Comparison of ENCODE assay signal across 11 cellular contexts in the genomic region with DNA sequence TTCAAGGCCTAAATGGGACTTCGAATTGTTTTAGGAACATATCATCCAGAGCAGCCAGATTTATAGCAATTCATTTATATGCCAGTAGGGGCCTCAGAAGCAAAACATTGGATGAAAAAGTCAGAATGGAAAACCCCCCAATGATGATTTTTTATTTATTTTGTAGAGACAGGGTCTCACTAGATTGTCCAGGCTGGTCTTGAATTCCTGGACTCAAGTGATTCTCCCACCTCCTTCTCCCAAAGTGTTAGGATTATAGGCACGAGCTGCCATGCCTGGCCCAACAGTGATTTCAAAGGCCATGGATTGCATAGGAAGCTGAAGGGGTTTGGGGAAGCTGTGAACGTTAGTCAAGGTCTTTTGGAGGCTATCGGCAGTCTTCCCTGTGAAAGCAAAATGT. TPM values are rescaled to one million over a fixed set of nuclear protein-coding genes. Genes with fewer than 3 reads are reported as not detected.
DNase-seq lines count a peak whose midpoint lies in the region; ATAC-seq, FAIRE-seq and TF ChIP-seq lines count a peak whose summit lies in the region.
"Had no signal": no experiment of that assay in that cellular context is flagged by ENCODE, and none has a peak within 500 bp of the region (broad histone marks: within the 10 kb centered on the region; RNA-seq: fewer than 3 reads in every experiment).

No MANE protein-coding gene starts in this region.

- no peak overlapping the region for H3K4me3 ChIP-seq in CD8-positive, alpha-beta memory T cell (ENCODE audit: low read length)
- no peak overlapping the region for H3K4me3 ChIP-seq in bronchial epithelial cell (ENCODE audit: low read depth, low read length)

- H3K27me3 Mint-ChIP-seq in CD8-positive, alpha-beta memory T cell: peaks cover 0 to 1% of the 10 kb centered on the region in 2 donors
- H3K27me3 Mint-ChIP-seq in nephron (ENCODE audit: low read depth): peaks cover 8% of the 10 kb centered on the region
- H3K27me3 Mint-ChIP-seq: activated CD8-positive, alpha-beta memory T cell treated with anti-CD3 and anti-CD28 coated beads, Interleukin-2, amount 10 ng/mL, durations not matched to agents 7 days and 5 days had no signal

- TF ChIP-seq EP300 in Ishikawa (IDR thresholded peaks at IDR 0.05; ENCODE audit: borderline replicate concordance): no peak

- H3K36me3 Mint-ChIP-seq in CD8-positive, alpha-beta memory T cell: peaks cover 0 to 15% (median 5%) of the 10 kb centered on the region in 3 donors
- peaks cover 4% of the 10 kb centered on the region for H3K36me3 Mint-ChIP-seq in nephron (ENCODE audit: low read depth)

- peaks cover 11% of the 10 kb centered on the region for H3K4me1 ChIP-seq in CD8-positive, alpha-beta memory T cell (ENCODE audit: insufficient read depth, low read length)

- no peaks in the 10 kb centered on the region for H3K27me3 ChIP-seq in CD8-positive, alpha-beta memory T cell (ENCODE audit: insufficient read depth, low read length, poor library complexity, severe bottlenecking)
- H3K27me3 ChIP-seq in bronchial epithelial cell (ENCODE audit: control insufficient read depth, insufficient read depth, low read length): no peaks in the 10 kb centered on the region

- H3K27ac Mint-ChIP-seq in CD8-positive, alpha-beta memory T cell: peak overlapping the region in 7 of 8 donors; percentile 5 to 82 (median 51)
- H3K27ac Mint-ChIP-seq in nephron: peak overlapping the region in 1 of 3 experiments; percentile 37
- H3K27ac Mint-ChIP-seq: activated CD8-positive, alpha-beta memory T cell treated with anti-CD3 and anti-CD28 coated beads, Interleukin-2, amount 10 ng/mL, durations not matched to agents 7 days and 5 days had no signal

- POLR2A ChIA-PET in CD8-positive, alpha-beta memory T cell (lab: Charles Lee): no interaction called here

- CTCF ChIA-PET in CD8-positive, alpha-beta memory T cell (lab: Charles Lee): interaction anchor here (1.0 to 1.3 kb wide), 3 partner anchors 10 to 45 kb away, joined by 4 read pairs; no protein-coding TSS in a partner anchor

- peak overlapping the region in 2 of 7 donors; percentile 49 to 51 for H3K4me3 Mint-ChIP-seq in CD8-positive, alpha-beta memory T cell
- H3K4me3 Mint-ChIP-seq in nephron: peak overlapping the region in 2 of 3 experiments; percentile 26 to 27
- H3K4me3 Mint-ChIP-seq: activated CD8-positive, alpha-beta memory T cell treated with anti-CD3 and anti-CD28 coated beads, Interleukin-2, amount 10 ng/mL, durations not matched to agents 7 days and 5 days had no signal

- no peaks in the 10 kb centered on the region for H3K9me3 Mint-ChIP-seq in CD8-positive, alpha-beta memory T cell
- H3K9me3 Mint-ChIP-seq in nephron: no peaks in the 10 kb centered on the region

- H3K4me1 Mint-ChIP-seq in CD8-positive, alpha-beta memory T cell: peaks cover 17 to 38% (median 36%) of the 10 kb centered on the region in 3 donors
- H3K4me1 Mint-ChIP-seq in nephron: peaks cover 14% of the 10 kb centered on the region

- no peaks in the 10 kb centered on the region for H3K9me3 ChIP-seq in CD8-positive, alpha-beta memory T cell (ENCODE audit: low read length)

- H3K36me3 ChIP-seq in CD8-positive, alpha-beta memory T cell (ENCODE audit: insufficient read depth, low read length): no peaks in the 10 kb centered on the region
- H3K36me3 ChIP-seq in bronchial epithelial cell (ENCODE audit: control insufficient read depth, insufficient read depth, low read length): no peaks in the 10 kb centered on the region

- DNase-seq in CD8-positive, alpha-beta memory T cell: no peak
- DNase-seq in bronchial epithelial cell (ENCODE audit: low read depth): no peak
- DNase-seq in dedifferentiated amniotic fluid mesenchymal stem cell (ENCODE audit: extremely low spot score): no peak
- no peak for DNase-seq in NCI-H2107 treated with DMSO at 0.1 percent for 48 hours (lab: John Stamatoyannopoulos, UW; ENCODE audit: unreplicated experiment)
- no peak for DNase-seq in DMS114 treated with DMSO at 0.1 percent for 48 hours (lab: John Stamatoyannopoulos, UW; ENCODE audit: unreplicated experiment)
- DNase-seq: activated CD8-positive, alpha-beta memory T cell treated with anti-CD3 and anti-CD28 coated beads, Interleukin-2, amount 10 ng/mL, durations not matched to agents 7 days and 5 days; NCI-H226 had no signal

- no peak overlapping the region for H3K27ac ChIP-seq in CD8-positive, alpha-beta memory T cell (ENCODE audit: low read depth, low read length)
- H3K27ac ChIP-seq: epithelial cell of prostate had no signal

- TF ChIP-seq RAD21 in Ishikawa (IDR thresholded peaks at IDR 0.05; ENCODE audit: low read depth): peak; percentile 21; the same call in 1 of the 2 replicates

- TF ChIP-seq CTCF in bronchial epithelial cell (IDR thresholded peaks at IDR 0.05; ENCODE audit: insufficient read depth, low read length, severe bottlenecking) (peak; percentile 26), nephron (IDR thresholded peaks at IDR 0.05; ENCODE audit: unreplicated experiment in 3 of 3) (peak; percentile 22 to 30 (median 25))

- no peak for FAIRE-seq in bronchial epithelial cell (lab: Jason Lieb, UNC)

- no peak for ATAC-seq in HG02970 (IDR thresholded peaks at IDR 0.05; ENCODE audit: low FRiP score, unreplicated experiment)
- ATAC-seq: activated CD8-positive, alpha-beta memory T cell treated with anti-CD3 and anti-CD28 coated beads, Interleukin-2, amount 10 ng/mL, durations not matched to agents 7 days and 5 days had no signal

TF ChIP-seq in Ishikawa, 13 proteins besides CTCF, POLR2A, EP300 and RAD21:
- TF ChIP-seq TAF1 (IDR thresholded peaks at IDR 0.05; ENCODE audit: low read depth): no peak
- TF ChIP-seq EGR1 (IDR thresholded peaks at IDR 0.05): no peak
- TF ChIP-seq FOXM1 (IDR thresholded peaks at IDR 0.05; ENCODE audit: borderline replicate concordance, low read depth): no peak
- TF ChIP-seq TEAD4 (IDR thresholded peaks at IDR 0.05): no peak
- TF ChIP-seq NFIC (IDR thresholded peaks at IDR 0.05): no peak
- TF ChIP-seq CEBPB (IDR thresholded peaks at IDR 0.05): no peak
- no peak for TF ChIP-seq ZBTB7A (IDR thresholded peaks at IDR 0.05; ENCODE audit: low read depth)
- TF ChIP-seq YY1 (IDR thresholded peaks at IDR 0.05; ENCODE audit: low read depth): no peak
- TF ChIP-seq CREB1 (IDR thresholded peaks at IDR 0.05; ENCODE audit: low read depth): no peak
- no peak for TF ChIP-seq TCF12 (IDR thresholded peaks at IDR 0.05; ENCODE audit: low read depth)
- TF ChIP-seq, protein P1, sequence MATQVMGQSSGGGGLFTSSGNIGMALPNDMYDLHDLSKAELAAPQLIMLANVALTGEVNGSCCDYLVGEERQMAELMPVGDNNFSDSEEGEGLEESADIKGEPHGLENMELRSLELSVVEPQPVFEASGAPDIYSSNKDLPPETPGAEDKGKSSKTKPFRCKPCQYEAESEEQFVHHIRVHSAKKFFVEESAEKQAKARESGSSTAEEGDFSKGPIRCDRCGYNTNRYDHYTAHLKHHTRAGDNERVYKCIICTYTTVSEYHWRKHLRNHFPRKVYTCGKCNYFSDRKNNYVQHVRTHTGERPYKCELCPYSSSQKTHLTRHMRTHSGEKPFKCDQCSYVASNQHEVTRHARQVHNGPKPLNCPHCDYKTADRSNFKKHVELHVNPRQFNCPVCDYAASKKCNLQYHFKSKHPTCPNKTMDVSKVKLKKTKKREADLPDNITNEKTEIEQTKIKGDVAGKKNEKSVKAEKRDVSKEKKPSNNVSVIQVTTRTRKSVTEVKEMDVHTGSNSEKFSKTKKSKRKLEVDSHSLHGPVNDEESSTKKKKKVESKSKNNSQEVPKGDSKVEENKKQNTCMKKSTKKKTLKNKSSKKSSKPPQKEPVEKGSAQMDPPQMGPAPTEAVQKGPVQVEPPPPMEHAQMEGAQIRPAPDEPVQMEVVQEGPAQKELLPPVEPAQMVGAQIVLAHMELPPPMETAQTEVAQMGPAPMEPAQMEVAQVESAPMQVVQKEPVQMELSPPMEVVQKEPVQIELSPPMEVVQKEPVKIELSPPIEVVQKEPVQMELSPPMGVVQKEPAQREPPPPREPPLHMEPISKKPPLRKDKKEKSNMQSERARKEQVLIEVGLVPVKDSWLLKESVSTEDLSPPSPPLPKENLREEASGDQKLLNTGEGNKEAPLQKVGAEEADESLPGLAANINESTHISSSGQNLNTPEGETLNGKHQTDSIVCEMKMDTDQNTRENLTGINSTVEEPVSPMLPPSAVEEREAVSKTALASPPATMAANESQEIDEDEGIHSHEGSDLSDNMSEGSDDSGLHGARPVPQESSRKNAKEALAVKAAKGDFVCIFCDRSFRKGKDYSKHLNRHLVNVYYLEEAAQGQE (IDR thresholded peaks at IDR 0.05; ENCODE audit: low read depth): no peak
- TF ChIP-seq, protein P2, sequence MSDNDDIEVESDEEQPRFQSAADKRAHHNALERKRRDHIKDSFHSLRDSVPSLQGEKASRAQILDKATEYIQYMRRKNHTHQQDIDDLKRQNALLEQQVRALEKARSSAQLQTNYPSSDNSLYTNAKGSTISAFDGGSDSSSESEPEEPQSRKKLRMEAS (IDR thresholded peaks at IDR 0.05): no peak
- TF ChIP-seq, protein P3, sequence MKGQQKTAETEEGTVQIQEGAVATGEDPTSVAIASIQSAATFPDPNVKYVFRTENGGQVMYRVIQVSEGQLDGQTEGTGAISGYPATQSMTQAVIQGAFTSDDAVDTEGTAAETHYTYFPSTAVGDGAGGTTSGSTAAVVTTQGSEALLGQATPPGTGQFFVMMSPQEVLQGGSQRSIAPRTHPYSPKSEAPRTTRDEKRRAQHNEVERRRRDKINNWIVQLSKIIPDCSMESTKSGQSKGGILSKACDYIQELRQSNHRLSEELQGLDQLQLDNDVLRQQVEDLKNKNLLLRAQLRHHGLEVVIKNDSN (IDR thresholded peaks at IDR 0.05): no peak

RNA-seq across cellular contexts. Expression of a gene that starts 3.6 kb away (rescaled TPM):
- 10 to 100 TPM; 50.8 to 54.1 TPM for total RNA-seq in CD8-positive, alpha-beta memory T cell
- 20.0 TPM for polyA plus RNA-seq in CD8-positive, alpha-beta memory T cell
- total RNA-seq in bronchial epithelial cell: 12.3 and 16.1 TPM in 2 replicates

RNA-seq across cellular contexts. Expression of a gene that starts 21.9 kb away (rescaled TPM):
- 10 to 100 TPM; 37.2 to 40.0 TPM for total RNA-seq in CD8-positive, alpha-beta memory T cell
- 22.7 TPM for polyA plus RNA-seq in CD8-positive, alpha-beta memory T cell
- total RNA-seq in bronchial epithelial cell: 71.9 and 105 TPM in 2 replicates
